ENCODE assay signal across 13 cellular contexts in genomic region chr11:134524876-134525845, GRCh38.
"Had no signal": no experiment of that assay in that cellular context is flagged by ENCODE, and none has a peak within 500 bp of the region (broad histone marks: within the 10 kb centered on the region; RNA-seq: fewer than 3 reads in every experiment).

No MANE protein-coding gene starts in this region.

- DNase-seq: activated CD4-positive, alpha-beta T cell treated with anti-CD3 and anti-CD28 coated beads, Interleukin-2, amount 10 ng/mL, durations not matched to agents 7 days and 5 days; adrenal gland; esophagus squamous epithelium; hippocampal formation; midbrain; pancreas; stimulated activated naive CD8-positive, alpha-beta T cell treated with anti-CD3 and anti-CD28 coated beads, Interleukin-15, Interleukin-2, amounts not matched to agents 100 U/mL and 50 U/mL, for 24 hours; SW 1271 had no signal

- ATAC-seq: pancreas; stimulated activated naive CD8-positive, alpha-beta T cell treated with anti-CD3 and anti-CD28 coated beads, Interleukin-15, Interleukin-2, amounts not matched to agents 100 U/mL and 50 U/mL, for 24 hours had no signal

- H3K27me3 ChIP-seq: adrenal gland, cardiac muscle cell, pancreas, SJSA1 had no signal

- H3K27ac Mint-ChIP-seq: activated CD4-positive, alpha-beta T cell treated with anti-CD3 and anti-CD28 coated beads, Interleukin-2, amount 10 ng/mL, durations not matched to agents 7 days and 5 days; activated naive CD4-positive, alpha-beta T cell treated with anti-CD3 and anti-CD28 coated beads, Interleukin-2, amount 50 U/mL, for 24 hours had no signal

- H3K4me3 Mint-ChIP-seq: activated CD4-positive, alpha-beta T cell treated with anti-CD3 and anti-CD28 coated beads, Interleukin-2, amount 10 ng/mL, durations not matched to agents 7 days and 5 days; activated naive CD4-positive, alpha-beta T cell treated with anti-CD3 and anti-CD28 coated beads, Interleukin-2, amount 50 U/mL, for 24 hours; neural crest cell had no signal

- H3K9me3 ChIP-seq: adrenal gland, esophagus squamous epithelium, pancreas, SJSA1 had no signal

- H3K9me3 Mint-ChIP-seq: activated naive CD4-positive, alpha-beta T cell treated with anti-CD3 and anti-CD28 coated beads, Interleukin-2, amount 50 U/mL, for 24 hours; neural crest cell had no signal

- H3K4me1 ChIP-seq: adrenal gland, esophagus squamous epithelium, pancreas, SJSA1 had no signal

- H3K36me3 Mint-ChIP-seq: activated naive CD4-positive, alpha-beta T cell treated with anti-CD3 and anti-CD28 coated beads, Interleukin-2, amount 50 U/mL, for 24 hours had no signal

- H3K36me3 ChIP-seq: adrenal gland, cardiac muscle cell, esophagus squamous epithelium, pancreas, SJSA1 had no signal

- H3K27me3 Mint-ChIP-seq: activated CD4-positive, alpha-beta T cell treated with anti-CD3 and anti-CD28 coated beads, Interleukin-2, amount 10 ng/mL, durations not matched to agents 7 days and 5 days; activated naive CD4-positive, alpha-beta T cell treated with anti-CD3 and anti-CD28 coated beads, Interleukin-2, amount 50 U/mL, for 24 hours had no signal

- H3K4me1 Mint-ChIP-seq: activated CD4-positive, alpha-beta T cell treated with anti-CD3 and anti-CD28 coated beads, Interleukin-2, amount 10 ng/mL, durations not matched to agents 7 days and 5 days; activated naive CD4-positive, alpha-beta T cell treated with anti-CD3 and anti-CD28 coated beads, Interleukin-2, amount 50 U/mL, for 24 hours had no signal

- H3K4me3 ChIP-seq: adrenal gland, cardiac muscle cell, esophagus squamous epithelium, lung, pancreas, SJSA1 had no signal

- H3K27ac ChIP-seq: adrenal gland, cardiac muscle cell, esophagus squamous epithelium, pancreas, SJSA1 had no signal
